Comparison of ENCODE assay signal across 24 cellular contexts in genomic region chr15:47116698-47117097, GRCh38.
"Had no signal": no experiment of that assay in that cellular context is flagged by ENCODE, and none has a peak within 500 bp of the region (broad histone marks: within the 10 kb centered on the region; RNA-seq: fewer than 3 reads in every experiment).

No MANE protein-coding gene starts in this region.

- H3K36me3 ChIP-seq: adrenal gland, MG63, SJSA1 had no signal

- ATAC-seq: SK-N-SH treated with all-trans-retinoic acid at 6 μM for 48 hours had no signal

- H3K27ac Mint-ChIP-seq: activated B cell treated with CpG ODN at 0.5 μM for 24 hours; activated CD4-positive, alpha-beta memory T cell treated with anti-CD3 and anti-CD28 coated beads, Interleukin-2, amount 10 ng/mL, durations not matched to agents 7 days and 5 days; activated naive CD8-positive, alpha-beta T cell treated with anti-CD3 and anti-CD28 coated beads, Interleukin-2, amount 10 ng/mL, durations not matched to agents 7 days and 5 days; activated T-helper 2 cell treated with anti-CD3 and anti-CD28 coated beads, Interferon-gamma antibody, Interleukin-2, Interleukin-4, amounts not matched to agents 10 μg/mL and 5 μg/mL and 100 μg/mL, durations not matched to agents 14 hours and 24 hours and 36 hours; T-helper 1 cell treated with Interleukin-12 subunit alpha and Interleukin-12 subunit beta and Interleukin-4 antibody, amounts not matched to agents 30 μg/mL and 1 μg/mL, for 36 hours had no signal

- H3K9me3 ChIP-seq: adrenal gland, MG63, SJSA1 had no signal

- H3K36me3 Mint-ChIP-seq: activated naive CD8-positive, alpha-beta T cell treated with anti-CD3 and anti-CD28 coated beads, Interleukin-2, amount 10 ng/mL, durations not matched to agents 7 days and 5 days had no signal

- H3K4me2 ChIP-seq: KMS-11 had no signal

- H3K27me3 Mint-ChIP-seq: activated B cell treated with CpG ODN at 0.5 μM for 24 hours; activated CD4-positive, alpha-beta memory T cell treated with anti-CD3 and anti-CD28 coated beads, Interleukin-2, amount 10 ng/mL, durations not matched to agents 7 days and 5 days; activated naive CD8-positive, alpha-beta T cell treated with anti-CD3 and anti-CD28 coated beads, Interleukin-2, amount 10 ng/mL, durations not matched to agents 7 days and 5 days had no signal

- H3K27me3 ChIP-seq: adrenal gland, MG63, SJSA1 had no signal

- H3K27ac ChIP-seq: adrenal gland, KMS-11, SJSA1 had no signal

- H3K4me1 ChIP-seq: adrenal gland, SJSA1 had no signal

- H3K4me1 Mint-ChIP-seq: activated B cell treated with CpG ODN at 0.5 μM for 24 hours; activated CD4-positive, alpha-beta memory T cell treated with anti-CD3 and anti-CD28 coated beads, Interleukin-2, amount 10 ng/mL, durations not matched to agents 7 days and 5 days; activated naive CD8-positive, alpha-beta T cell treated with anti-CD3 and anti-CD28 coated beads, Interleukin-2, amount 10 ng/mL, durations not matched to agents 7 days and 5 days had no signal

- DNase-seq: activated B cell treated with CpG ODN at 0.5 μM for 24 hours; activated CD4-positive, alpha-beta memory T cell treated with anti-CD3 and anti-CD28 coated beads, Interleukin-2, amount 10 ng/mL, durations not matched to agents 7 days and 5 days; activated CD4-positive, alpha-beta T cell treated with anti-CD3 and anti-CD28 coated beads, Interleukin-2, amount 50 U/mL, for 1 hour; activated naive CD4-positive, alpha-beta T cell treated with anti-CD3 and anti-CD28 coated beads, Interleukin-2, amount 50 U/mL, for 16 hours; activated naive CD8-positive, alpha-beta T cell treated with anti-CD3 and anti-CD28 coated beads, Interleukin-2, amount 10 ng/mL, durations not matched to agents 7 days and 5 days; activated T-cell treated with anti-CD3 and anti-CD28 coated beads for 4 hours; activated T-cell treated with anti-CD3 and anti-CD28 coated beads, Interleukin-2, amount 50 U/mL, for 48 hours; adrenal gland; anterior cingulate cortex; central memory CD4-positive, alpha-beta T cell; MG63; MV-4-11; NCI-H1105; NCI-H1436 treated with DMSO at 0.1 percent for 48 hours; NCI-H187; NCI-H2081 treated with DMSO at 0.1 percent for 48 hours; NCI-H446; NCI-H524; SHP77 had no signal

- H3K4me3 Mint-ChIP-seq: activated B cell treated with CpG ODN at 0.5 μM for 24 hours; activated CD4-positive, alpha-beta memory T cell treated with anti-CD3 and anti-CD28 coated beads, Interleukin-2, amount 10 ng/mL, durations not matched to agents 7 days and 5 days; activated naive CD8-positive, alpha-beta T cell treated with anti-CD3 and anti-CD28 coated beads, Interleukin-2, amount 10 ng/mL, durations not matched to agents 7 days and 5 days; T-helper 1 cell treated with Interleukin-12 subunit alpha and Interleukin-12 subunit beta and Interleukin-4 antibody, amounts not matched to agents 30 μg/mL and 1 μg/mL, for 36 hours had no signal

- H3K4me3 ChIP-seq: adrenal gland, MG63, SJSA1 had no signal
